In genomic region chr5:96709152-96709821, GRCh38 we compare ENCODE assay signal across 11 cellular contexts. TPM values are rescaled to one million over a fixed set of nuclear protein-coding genes. Genes with fewer than 3 reads are reported as not detected.
DNase-seq lines count a peak whose midpoint lies in the region; ATAC-seq and TF ChIP-seq lines count a peak whose summit lies in the region.
"Had no signal": no experiment of that assay in that cellular context is flagged by ENCODE, and none has a peak within 500 bp of the region (broad histone marks: within the 10 kb centered on the region; RNA-seq: fewer than 3 reads in every experiment).

No MANE protein-coding gene starts in this region.

- TF ChIP-seq POLR2A in breast epithelium (IDR thresholded peaks at IDR 0.05), result no peak
- TF ChIP-seq POLR2A in suprapubic skin (IDR thresholded peaks at IDR 0.05), result no peak

- H3K36me3 ChIP-seq in breast epithelium (no peaks in the 10 kb centered on the region), right atrium auricular region (no peaks in the 10 kb centered on the region), suprapubic skin (no peaks in the 10 kb centered on the region)
- H3K36me3 ChIP-seq: Peyer's patch had no signal

- intact Hi-C loops in breast epithelium (cut with DNase I; ENCODE audit: low total_unique reads), result no loop called here

- H3K4me1 ChIP-seq in breast epithelium (peaks cover 0 to 3% of the 10 kb centered on the region in 2 donors), right atrium auricular region (peaks cover 0 to 77% of the 10 kb centered on the region in 2 donors), suprapubic skin (peaks cover 65% of the 10 kb centered on the region)

- peak overlapping the region; percentile 21 to 54 for H3K27ac ChIP-seq in breast epithelium
- peak overlapping the region; percentile 97 to 98 for H3K27ac ChIP-seq in right atrium auricular region
- peak overlapping the region; percentile 47 for H3K27ac ChIP-seq in suprapubic skin

- DNase-seq in LHCN-M2 (ENCODE audit: low read depth) (peak; percentile 84), breast epithelium (ENCODE audit: low spot score in 2 of 2) (no peak), right atrium auricular region (ENCODE audit: low spot score) (no peak), suprapubic skin (ENCODE audit: low spot score in 2 of 2) (no peak), GM19240 (ENCODE audit: insufficient read length, low spot score) (no peak)
- DNase-seq: activated CD4-positive, alpha-beta T cell treated with anti-CD3 and anti-CD28 coated beads for 36 hours; activated naive CD8-positive, alpha-beta T cell treated with anti-CD3 and anti-CD28 coated beads for 36 hours; NCI-H2029 treated with DMSO at 0.1 percent for 48 hours; Peyer's patch had no signal

- no peak for TF ChIP-seq EP300 in suprapubic skin (IDR thresholded peaks at IDR 0.05)

- H3K27me3 ChIP-seq in breast epithelium (no peaks in the 10 kb centered on the region), right atrium auricular region (no peaks in the 10 kb centered on the region), suprapubic skin (no peaks in the 10 kb centered on the region)
- H3K27me3 ChIP-seq: Peyer's patch had no signal

- 45% methylated on average over 2 of the region's 3 CpGs for WGBS in suprapubic skin

- H3K4me3 ChIP-seq in breast epithelium (no peak overlapping the region), right atrium auricular region (no peak overlapping the region), suprapubic skin (no peak overlapping the region)
- H3K4me3 ChIP-seq: Peyer's patch had no signal

- ATAC-seq in HG03442 (IDR thresholded peaks at IDR 0.05; ENCODE audit: unreplicated experiment) (no peak), GM18867 (IDR thresholded peaks at IDR 0.05; ENCODE audit: unreplicated experiment) (no peak)
- ATAC-seq: activated CD4-positive, alpha-beta T cell treated with anti-CD3 and anti-CD28 coated beads for 36 hours had no signal

- H3K9me3 ChIP-seq in breast epithelium, result no peaks in the 10 kb centered on the region
- H3K9me3 ChIP-seq in right atrium auricular region, result no peaks in the 10 kb centered on the region
- no peaks in the 10 kb centered on the region for H3K9me3 ChIP-seq in suprapubic skin
- H3K9me3 ChIP-seq: Peyer's patch had no signal

- TF ChIP-seq CTCF in breast epithelium (IDR thresholded peaks at IDR 0.05), result no peak
- TF ChIP-seq CTCF in right atrium auricular region (IDR thresholded peaks at IDR 0.05), result no peak
- no peak for TF ChIP-seq CTCF in suprapubic skin (IDR thresholded peaks at IDR 0.05)

RNA-seq across cellular contexts. Expression of gene CAST, which starts 47.1 kb away (rescaled TPM):
- total RNA-seq in LHCN-M2 (2014; rRNA removed) (150 and 191 TPM in 2 replicates), breast epithelium (100 to 1,000 TPM; 221 to 400 (median 287) TPM), right atrium auricular region (100 to 1,000 TPM; 439 to 631 TPM), suprapubic skin (100 to 1,000 TPM; 381 to 577 (median 400) TPM)
- 102 TPM for polyA plus RNA-seq in LHCN-M2 (2012)

Comparison
In these comparisons a context has a peak if more than half of its experiments do, and no peak if none do; other contexts are left out.
1. H3K27ac ChIP-seq: peak in every context shown above with its lines; median percentile 98 in right atrium auricular region; 47 in suprapubic skin; 38 in breast epithelium.